In the genomic region with DNA sequence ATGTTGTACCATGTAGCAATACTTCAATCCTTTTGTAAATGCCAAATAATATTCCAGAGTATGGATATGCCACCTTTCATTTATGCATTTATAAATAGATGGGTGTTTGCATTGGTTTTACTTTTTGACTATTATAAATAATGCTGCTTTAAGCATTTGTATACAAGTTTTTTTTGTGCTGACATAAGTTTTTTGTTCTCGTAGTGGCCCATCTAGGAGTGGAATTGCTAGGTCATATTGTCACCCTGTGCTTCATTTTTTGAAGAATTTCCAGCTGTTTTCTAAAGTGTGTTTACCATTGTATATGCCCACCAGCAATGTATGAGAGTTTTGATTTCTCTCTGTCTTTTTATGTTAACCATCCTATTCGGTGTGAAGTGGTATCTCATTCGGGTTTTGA, we compare ENCODE assay signal across 2 cellular contexts.
TF ChIP-seq lines count a peak whose summit lies in the region.

No MANE protein-coding gene starts in this region.

TF ChIP-seq in HEK293, 187 proteins besides CTCF, POLR2A, EP300 and RAD21 (continued from another document):
- TF ChIP-seq, protein P1, sequence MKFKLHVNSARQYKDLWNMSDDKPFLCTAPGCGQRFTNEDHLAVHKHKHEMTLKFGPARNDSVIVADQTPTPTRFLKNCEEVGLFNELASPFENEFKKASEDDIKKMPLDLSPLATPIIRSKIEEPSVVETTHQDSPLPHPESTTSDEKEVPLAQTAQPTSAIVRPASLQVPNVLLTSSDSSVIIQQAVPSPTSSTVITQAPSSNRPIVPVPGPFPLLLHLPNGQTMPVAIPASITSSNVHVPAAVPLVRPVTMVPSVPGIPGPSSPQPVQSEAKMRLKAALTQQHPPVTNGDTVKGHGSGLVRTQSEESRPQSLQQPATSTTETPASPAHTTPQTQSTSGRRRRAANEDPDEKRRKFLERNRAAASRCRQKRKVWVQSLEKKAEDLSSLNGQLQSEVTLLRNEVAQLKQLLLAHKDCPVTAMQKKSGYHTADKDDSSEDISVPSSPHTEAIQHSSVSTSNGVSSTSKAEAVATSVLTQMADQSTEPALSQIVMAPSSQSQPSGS (tag by site-specific recombination; IDR thresholded peaks at IDR 0.05; ENCODE audit: low read depth) = no peak
- no peak for TF ChIP-seq MYNN (tag by site-specific recombination; IDR thresholded peaks at IDR 0.05; ENCODE audit: borderline replicate concordance)
- TF ChIP-seq ZNF629 (tag by site-specific recombination; IDR thresholded peaks at IDR 0.05) = no peak
- no peak for TF ChIP-seq ZNF341 (tag by site-specific recombination; IDR thresholded peaks at IDR 0.05; ENCODE audit: low read depth)
- no peak for TF ChIP-seq ZNF114 (tag by site-specific recombination; IDR thresholded peaks at IDR 0.05)

TF ChIP-seq in WTC11, 78 proteins besides CTCF, POLR2A, EP300 and RAD21:
- TF ChIP-seq, protein P2, sequence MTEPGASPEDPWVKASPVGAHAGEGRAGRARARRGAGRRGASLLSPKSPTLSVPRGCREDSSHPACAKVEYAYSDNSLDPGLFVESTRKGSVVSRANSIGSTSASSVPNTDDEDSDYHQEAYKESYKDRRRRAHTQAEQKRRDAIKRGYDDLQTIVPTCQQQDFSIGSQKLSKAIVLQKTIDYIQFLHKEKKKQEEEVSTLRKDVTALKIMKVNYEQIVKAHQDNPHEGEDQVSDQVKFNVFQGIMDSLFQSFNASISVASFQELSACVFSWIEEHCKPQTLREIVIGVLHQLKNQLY (CRISPR knock-in tag; IDR thresholded peaks at IDR 0.05) = no peak
- no peak for TF ChIP-seq ZNF138 (CRISPR knock-in tag; conservative IDR thresholded peaks at IDR 0.05)
- no peak for TF ChIP-seq ZNF232 (CRISPR knock-in tag; IDR thresholded peaks at IDR 0.05)
- no peak for TF ChIP-seq ZNF396 (CRISPR knock-in tag; IDR thresholded peaks at IDR 0.05; ENCODE audit: borderline replicate concordance)
- TF ChIP-seq, protein P3, sequence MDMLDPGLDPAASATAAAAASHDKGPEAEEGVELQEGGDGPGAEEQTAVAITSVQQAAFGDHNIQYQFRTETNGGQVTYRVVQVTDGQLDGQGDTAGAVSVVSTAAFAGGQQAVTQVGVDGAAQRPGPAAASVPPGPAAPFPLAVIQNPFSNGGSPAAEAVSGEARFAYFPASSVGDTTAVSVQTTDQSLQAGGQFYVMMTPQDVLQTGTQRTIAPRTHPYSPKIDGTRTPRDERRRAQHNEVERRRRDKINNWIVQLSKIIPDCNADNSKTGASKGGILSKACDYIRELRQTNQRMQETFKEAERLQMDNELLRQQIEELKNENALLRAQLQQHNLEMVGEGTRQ (CRISPR knock-in tag; IDR thresholded peaks at IDR 0.05) = no peak
- no peak for TF ChIP-seq ZNF416 (CRISPR knock-in tag; IDR thresholded peaks at IDR 0.05)
- TF ChIP-seq, protein P4, sequence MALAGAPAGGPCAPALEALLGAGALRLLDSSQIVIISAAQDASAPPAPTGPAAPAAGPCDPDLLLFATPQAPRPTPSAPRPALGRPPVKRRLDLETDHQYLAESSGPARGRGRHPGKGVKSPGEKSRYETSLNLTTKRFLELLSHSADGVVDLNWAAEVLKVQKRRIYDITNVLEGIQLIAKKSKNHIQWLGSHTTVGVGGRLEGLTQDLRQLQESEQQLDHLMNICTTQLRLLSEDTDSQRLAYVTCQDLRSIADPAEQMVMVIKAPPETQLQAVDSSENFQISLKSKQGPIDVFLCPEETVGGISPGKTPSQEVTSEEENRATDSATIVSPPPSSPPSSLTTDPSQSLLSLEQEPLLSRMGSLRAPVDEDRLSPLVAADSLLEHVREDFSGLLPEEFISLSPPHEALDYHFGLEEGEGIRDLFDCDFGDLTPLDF (CRISPR knock-in tag; IDR thresholded peaks at IDR 0.05) = no peak
- TF ChIP-seq PRRX2 (CRISPR knock-in tag; IDR thresholded peaks at IDR 0.05) = no peak
- TF ChIP-seq, protein P5, sequence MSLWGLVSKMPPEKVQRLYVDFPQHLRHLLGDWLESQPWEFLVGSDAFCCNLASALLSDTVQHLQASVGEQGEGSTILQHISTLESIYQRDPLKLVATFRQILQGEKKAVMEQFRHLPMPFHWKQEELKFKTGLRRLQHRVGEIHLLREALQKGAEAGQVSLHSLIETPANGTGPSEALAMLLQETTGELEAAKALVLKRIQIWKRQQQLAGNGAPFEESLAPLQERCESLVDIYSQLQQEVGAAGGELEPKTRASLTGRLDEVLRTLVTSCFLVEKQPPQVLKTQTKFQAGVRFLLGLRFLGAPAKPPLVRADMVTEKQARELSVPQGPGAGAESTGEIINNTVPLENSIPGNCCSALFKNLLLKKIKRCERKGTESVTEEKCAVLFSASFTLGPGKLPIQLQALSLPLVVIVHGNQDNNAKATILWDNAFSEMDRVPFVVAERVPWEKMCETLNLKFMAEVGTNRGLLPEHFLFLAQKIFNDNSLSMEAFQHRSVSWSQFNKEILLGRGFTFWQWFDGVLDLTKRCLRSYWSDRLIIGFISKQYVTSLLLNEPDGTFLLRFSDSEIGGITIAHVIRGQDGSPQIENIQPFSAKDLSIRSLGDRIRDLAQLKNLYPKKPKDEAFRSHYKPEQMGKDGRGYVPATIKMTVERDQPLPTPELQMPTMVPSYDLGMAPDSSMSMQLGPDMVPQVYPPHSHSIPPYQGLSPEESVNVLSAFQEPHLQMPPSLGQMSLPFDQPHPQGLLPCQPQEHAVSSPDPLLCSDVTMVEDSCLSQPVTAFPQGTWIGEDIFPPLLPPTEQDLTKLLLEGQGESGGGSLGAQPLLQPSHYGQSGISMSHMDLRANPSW (CRISPR knock-in tag; conservative IDR thresholded peaks at IDR 0.05; ENCODE audit: low read depth) = no peak
- no peak for TF ChIP-seq RORB (CRISPR knock-in tag; IDR thresholded peaks at IDR 0.05)
- TF ChIP-seq CREM (CRISPR knock-in tag; IDR thresholded peaks at IDR 0.05) = no peak
- no peak for TF ChIP-seq ZNF423 (CRISPR knock-in tag; IDR thresholded peaks at IDR 0.05)
- TF ChIP-seq, protein P6, sequence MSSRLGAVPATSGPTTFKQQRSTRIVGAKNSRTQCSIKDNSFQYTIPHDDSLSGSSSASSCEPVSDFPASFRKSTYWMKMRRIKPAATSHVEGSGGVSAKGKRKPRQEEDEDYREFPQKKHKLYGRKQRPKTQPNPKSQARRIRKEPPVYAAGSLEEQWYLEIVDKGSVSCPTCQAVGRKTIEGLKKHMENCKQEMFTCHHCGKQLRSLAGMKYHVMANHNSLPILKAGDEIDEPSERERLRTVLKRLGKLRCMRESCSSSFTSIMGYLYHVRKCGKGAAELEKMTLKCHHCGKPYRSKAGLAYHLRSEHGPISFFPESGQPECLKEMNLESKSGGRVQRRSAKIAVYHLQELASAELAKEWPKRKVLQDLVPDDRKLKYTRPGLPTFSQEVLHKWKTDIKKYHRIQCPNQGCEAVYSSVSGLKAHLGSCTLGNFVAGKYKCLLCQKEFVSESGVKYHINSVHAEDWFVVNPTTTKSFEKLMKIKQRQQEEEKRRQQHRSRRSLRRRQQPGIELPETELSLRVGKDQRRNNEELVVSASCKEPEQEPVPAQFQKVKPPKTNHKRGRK (CRISPR knock-in tag; IDR thresholded peaks at IDR 0.05; ENCODE audit: borderline replicate concordance) = no peak
- TF ChIP-seq NR1H2 (CRISPR knock-in tag; IDR thresholded peaks at IDR 0.05) = no peak
- TF ChIP-seq NR3C1 (CRISPR knock-in tag; conservative IDR thresholded peaks at IDR 0.05; ENCODE audit: low read depth) = no peak
- TF ChIP-seq MYBL2 (CRISPR knock-in tag; IDR thresholded peaks at IDR 0.05) = no peak
- TF ChIP-seq TEAD1 (CRISPR knock-in tag; IDR thresholded peaks at IDR 0.05) = no peak
